In the genomic region with DNA sequence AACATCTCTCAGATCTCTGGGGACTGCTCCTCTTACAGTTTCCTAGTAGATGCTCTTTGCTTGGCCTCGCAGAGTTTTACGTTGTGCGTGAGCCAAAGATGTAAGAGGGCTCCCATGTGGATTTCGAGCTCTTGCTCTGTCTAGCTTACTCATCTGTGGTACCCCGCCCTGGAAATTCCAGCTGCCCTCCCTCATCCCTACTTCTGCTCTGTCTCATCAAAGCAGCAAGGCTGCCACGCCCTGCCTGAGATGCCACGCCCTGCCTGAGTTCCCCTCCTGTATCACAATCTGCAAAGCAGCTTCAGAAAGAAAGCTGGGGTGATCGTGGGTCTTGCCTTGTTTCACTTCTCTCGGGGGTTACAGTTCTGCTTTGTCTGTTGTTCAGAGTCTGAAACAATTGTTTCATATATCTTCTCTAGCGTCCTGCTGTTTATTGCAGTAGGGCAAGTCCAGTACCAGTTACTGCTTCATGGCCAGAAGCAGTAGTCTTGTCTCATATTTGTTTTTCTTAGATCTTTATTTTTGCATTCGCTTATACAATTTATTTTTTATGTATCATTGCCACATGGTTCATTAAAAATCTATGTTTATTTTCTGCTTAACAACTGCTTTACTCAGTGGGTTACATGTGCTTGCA, we compare ENCODE assay signal across 9 cellular contexts. TPM values are rescaled to one million over a fixed set of nuclear protein-coding genes. Genes with fewer than 3 reads are reported as not detected.
DNase-seq lines count a peak whose midpoint lies in the region; ATAC-seq and TF ChIP-seq lines count a peak whose summit lies in the region.
"Had no signal": no experiment of that assay in that cellular context is flagged by ENCODE, and none has a peak within 500 bp of the region (broad histone marks: within the 10 kb centered on the region; RNA-seq: fewer than 3 reads in every experiment).

No MANE protein-coding gene starts in this region.

- H3K27ac Mint-ChIP-seq in activated naive CD4-positive, alpha-beta T cell treated with anti-CD3 and anti-CD28 coated beads, Interleukin-2, amount 50 U/mL, for 72 hours, result no peak overlapping the region
- no peak overlapping the region for H3K27ac Mint-ChIP-seq in immature natural killer cell
- H3K27ac Mint-ChIP-seq: nephron had no signal

- BruUV-seq in Panc1 (replicated peaks; lab: Mats Ljungman, UMichigan), result no TSS peak

- POLR2A ChIA-PET in Panc1 (lab: Charles Lee), result no interaction called here

- H3K27ac ChIP-seq in Panc1 (ENCODE audit: low read length), result no peak overlapping the region

- H3K4me3 Mint-ChIP-seq in immature natural killer cell, result no peak overlapping the region
- H3K4me3 Mint-ChIP-seq: nephron had no signal

- no peaks in the 10 kb centered on the region for H3K27me3 ChIP-seq in Panc1 (ENCODE audit: control insufficient read depth, insufficient read depth, low read length)

- H3K27me3 Mint-ChIP-seq in immature natural killer cell (ENCODE audit: low read depth in 3 of 3), result peaks cover 3 to 15% (median 5%) of the 10 kb centered on the region in 3 donors

- H3K4me1 ChIP-seq in Panc1 (ENCODE audit: control insufficient read depth, insufficient read depth, low read length), result no peaks in the 10 kb centered on the region; the same call in 1 of the 2 replicates

- no peaks in the 10 kb centered on the region for H3K9me3 Mint-ChIP-seq in activated naive CD4-positive, alpha-beta T cell treated with anti-CD3 and anti-CD28 coated beads, Interleukin-2, amount 50 U/mL, for 72 hours
- H3K9me3 Mint-ChIP-seq in immature natural killer cell, result peaks cover 0 to 3% (median 0%) of the 10 kb centered on the region in 6 donors

- no peaks in the 10 kb centered on the region for H3K36me3 ChIP-seq in Panc1 (ENCODE audit: control insufficient read depth, insufficient read depth, low read length)

- peaks cover 0 to 6% of the 10 kb centered on the region in 2 donors for H3K36me3 Mint-ChIP-seq in activated naive CD4-positive, alpha-beta T cell treated with anti-CD3 and anti-CD28 coated beads, Interleukin-2, amount 50 U/mL, for 72 hours
- H3K36me3 Mint-ChIP-seq in immature natural killer cell, result peaks cover 6% of the 10 kb centered on the region in 3 donors

- intact Hi-C loops in Panc1 (cut with micrococcal nuclease; ENCODE audit: unreplicated experiment), result no loop called here

- CTCF ChIA-PET in Panc1 (lab: Charles Lee), result no interaction called here

- peak; percentile 9 for DNase-seq in stimulated activated CD4-positive, alpha-beta T cell treated with anti-CD3 and anti-CD28 coated beads, Interleukin-15, amount 100 ng/mL, for 24 hours
- DNase-seq in stimulated activated CD4-positive, alpha-beta T cell treated with anti-CD3 and anti-CD28 coated beads, Interleukin-2, amount 100 ng/mL, for 24 hours, result no peak
- DNase-seq in Panc1 (ENCODE audit: low read depth, low spot score) (peak; percentile 67), iris pigment epithelial cell (ENCODE audit: low read depth) (peak; percentile 42), immature natural killer cell (no peak)
- DNase-seq in activated naive CD4-positive, alpha-beta T cell treated with anti-CD3 and anti-CD28 coated beads, Interleukin-2, amount 50 U/mL, for 72 hours (ENCODE audit: low spot score in 2 of 2), result no peak
- DNase-seq in stimulated activated CD4-positive, alpha-beta T cell treated with anti-CD3 and anti-CD28 coated beads, Interleukin-4, amount 100 ng/mL, for 24 hours, result no peak

- no peak for TF ChIP-seq CTCF in Panc1 (IDR thresholded peaks at IDR 0.05)

- no peaks in the 10 kb centered on the region for H3K4me1 Mint-ChIP-seq in immature natural killer cell

- no peaks in the 10 kb centered on the region for H3K9me3 ChIP-seq in Panc1 (ENCODE audit: control insufficient read depth, insufficient read depth, low read depth, low read length)

- in situ Hi-C loops in Panc1 (cut with HindIII; ENCODE audit: low pct_unique_long_range_greater_than_20kb, low sequenced_read_pairs), result no loop called here

- no peak overlapping the region for H3K4me3 ChIP-seq in Panc1 (ENCODE audit: low read depth in 2 of 2, low read length in 2 of 2)

- ATAC-seq in HG02973 (IDR thresholded peaks at IDR 0.05; ENCODE audit: unreplicated experiment), result peak; percentile 91
- no peak for ATAC-seq in Panc1
- no peak for ATAC-seq in activated naive CD4-positive, alpha-beta T cell treated with anti-CD3 and anti-CD28 coated beads, Interleukin-2, amount 50 U/mL, for 72 hours

RNA-seq across cellular contexts. Expression of a gene that starts 36.1 kb away (rescaled TPM):
- total RNA-seq in Panc1 (2021; ENCODE audit: unreplicated experiment), result 51.9 TPM
- 40.5 TPM for polyA plus RNA-seq in Panc1 (2012; ENCODE audit: insufficient read length)
- total RNA-seq in activated naive CD4-positive, alpha-beta T cell treated with anti-CD3 and anti-CD28 coated beads, Interleukin-2, amount 50 U/mL, for 72 hours, result 10 to 100 TPM; 31.4 to 44.2 TPM
- 10 to 100 TPM in 2 of 3 donors, 1 to 10 TPM in 1; 7.8 to 13.2 (median 12.4) TPM for polyA plus RNA-seq in immature natural killer cell

Comparison
In these comparisons a context has a peak if more than half of its experiments do, and no peak if none do; other contexts are left out.
1. DNase-seq: peak in stimulated activated CD4-positive, alpha-beta T cell treated with anti-CD3 and anti-CD28 coated beads, Interleukin-15, amount 100 ng/mL, for 24 hours (single experiment), Panc1 (single experiment) and iris pigment epithelial cell (single experiment); none in stimulated activated CD4-positive, alpha-beta T cell treated with anti-CD3 and anti-CD28 coated beads, Interleukin-2, amount 100 ng/mL, for 24 hours (0 of 2), activated naive CD4-positive, alpha-beta T cell treated with anti-CD3 and anti-CD28 coated beads, Interleukin-2, amount 50 U/mL, for 72 hours (0 of 2), immature natural killer cell (0 of 3) and stimulated activated CD4-positive, alpha-beta T cell treated with anti-CD3 and anti-CD28 coated beads, Interleukin-4, amount 100 ng/mL, for 24 hours (single experiment).